8 cellular contexts compared by ENCODE assay signal in genomic region chr3:69014022-69014580, GRCh38. TPM values are rescaled to one million over a fixed set of nuclear protein-coding genes. Genes with fewer than 3 reads are reported as not detected.
DNase-seq lines count a peak whose midpoint lies in the region; ATAC-seq and TF ChIP-seq lines count a peak whose summit lies in the region.

No MANE protein-coding gene starts in this region.

- H3K27me3 ChIP-seq in SJSA1 (replicated peaks) (no peaks in the 10 kb centered on the region), esophagus squamous epithelium (no peaks in the 10 kb centered on the region), rectal smooth muscle tissue (ENCODE audit: control insufficient read depth, insufficient read depth, low read length) (no peaks in the 10 kb centered on the region)

- 10 to 16% methylated on average over 10 to 11 of the region's 11 CpGs for WGBS in esophagus squamous epithelium, 2 donors

- DNase-seq in GM12865 (ENCODE audit: low read depth) (no peak), SJSA1 (ENCODE audit: low read depth in 1 of 2, low spot score in 2 of 2) (no peak), esophagus squamous epithelium (lab: John Stamatoyannopoulos, UW) (no peak), NCI-H1436 treated with DMSO at 0.1 percent for 48 hours (lab: John Stamatoyannopoulos, UW) (no peak), NCI-H446 treated with DMSO at 0.1 percent for 48 hours (lab: John Stamatoyannopoulos, UW) (no peak)

- peak overlapping the region; percentile 90 for H3K4me3 ChIP-seq in GM12865 (ENCODE audit: low read depth, low read length)
- H3K4me3 ChIP-seq in SJSA1 = peak overlapping the region; percentile 85
- H3K4me3 ChIP-seq in esophagus squamous epithelium = peak overlapping the region; percentile 71 to 86 (median 78)
- H3K4me3 ChIP-seq in rectal smooth muscle tissue (ENCODE audit: low read length) = peak overlapping the region; percentile 88

- H3K9ac ChIP-seq in rectal smooth muscle tissue (ENCODE audit: low read length) = no peak overlapping the region

- TF ChIP-seq CTCF in GM12865 (IDR thresholded peaks at IDR 0.05; ENCODE audit: insufficient read depth, low read depth, low read length, missing control alignments) (no peak), esophagus squamous epithelium (IDR thresholded peaks at IDR 0.05) (no peak)

- no peaks in the 10 kb centered on the region for H3K9me3 ChIP-seq in SJSA1 (replicated peaks)
- no peaks in the 10 kb centered on the region for H3K9me3 ChIP-seq in esophagus squamous epithelium

- intact Hi-C loops in esophagus squamous epithelium (cut with DNase I) = no loop called here

- peak overlapping the region; percentile 94 for H3K27ac ChIP-seq in SJSA1
- H3K27ac ChIP-seq in esophagus squamous epithelium = peak overlapping the region; percentile 93 to 97 (median 96)
- H3K27ac ChIP-seq in rectal smooth muscle tissue (ENCODE audit: low read depth, low read length) = peak overlapping the region; percentile 96

- H3K36me3 ChIP-seq in SJSA1 = peaks cover 28% of the 10 kb centered on the region
- H3K36me3 ChIP-seq in esophagus squamous epithelium = peaks cover 0 to 28% (median 0%) of the 10 kb centered on the region in 3 donors
- peaks cover 2% of the 10 kb centered on the region for H3K36me3 ChIP-seq in rectal smooth muscle tissue (ENCODE audit: control insufficient read depth, insufficient read depth, low read length)

- peaks cover 31% of the 10 kb centered on the region for H3K4me1 ChIP-seq in SJSA1 (replicated peaks)
- H3K4me1 ChIP-seq in esophagus squamous epithelium = peaks cover 3 to 54% (median 13%) of the 10 kb centered on the region in 3 donors
- peaks cover 9% of the 10 kb centered on the region for H3K4me1 ChIP-seq in rectal smooth muscle tissue (ENCODE audit: control insufficient read depth, insufficient read depth, low read length)

- ATAC-seq in HG03045 (IDR thresholded peaks at IDR 0.05; ENCODE audit: unreplicated experiment) (no peak), HG03378 (IDR thresholded peaks at IDR 0.05; ENCODE audit: unreplicated experiment) (no peak)

- TF ChIP-seq POLR2A in esophagus squamous epithelium (IDR thresholded peaks at IDR 0.05) = no peak

RNA-seq across cellular contexts. Expression of gene EOGT, which starts 0.6 kb away (rescaled TPM):
- 23.3 and 43.0 TPM in 2 replicates for total RNA-seq in SJSA1 (2014; rRNA removed; shearing (Covaris generic))
- total RNA-seq in esophagus squamous epithelium = 10 to 100 TPM in 3 of 4 donors, 1 to 10 TPM in 1; 8.3 to 47.3 (median 20.4) TPM

RNA-seq across cellular contexts. Expression of gene TMF1, which starts 38.0 kb away (rescaled TPM):
- total RNA-seq in SJSA1 (2014; rRNA removed; shearing (Covaris generic)) = 11.8 and 19.5 TPM in 2 replicates
- total RNA-seq in esophagus squamous epithelium = 10 to 100 TPM; 13.3 to 30.1 (median 19.4) TPM
